Comparison of ENCODE assay signal across 14 cellular contexts in genomic region chr5:147617191-147617606, GRCh38.
A peak's percentile ranks its signal among the peaks of the same experiment; 100 is the strongest.
DNase-seq lines count a peak whose midpoint lies in the region; ATAC-seq and TF ChIP-seq lines count a peak whose summit lies in the region.
"Had no signal": no experiment of that assay in that cellular context is flagged by ENCODE, and none has a peak within 500 bp of the region (broad histone marks: within the 10 kb centered on the region; RNA-seq: fewer than 3 reads in every experiment).

No MANE protein-coding gene starts in this region.

- H3K36me3 ChIP-seq in body of pancreas (replicated peaks in 1 of 2; ENCODE audit: insufficient read depth in 1 of 2, low read depth in 2 of 2), result no peaks in the 10 kb centered on the region
- H3K36me3 ChIP-seq: HAP-1 had no signal

- ATAC-seq in body of pancreas (peak; percentile 18), HG03521 (IDR thresholded peaks at IDR 0.05; ENCODE audit: unreplicated experiment) (no peak)
- ATAC-seq: A549 had no signal

- 26 to 40% methylated on average over 4 of the region's 4 CpGs for WGBS in body of pancreas, 2 donors

- TF ChIP-seq POLR2A in body of pancreas (IDR thresholded peaks at IDR 0.05), result no peak

- no peak overlapping the region for H3K27ac ChIP-seq in body of pancreas
- H3K27ac ChIP-seq: A549 had no signal

- H3K9me3 ChIP-seq in body of pancreas, result no peaks in the 10 kb centered on the region
- H3K9me3 ChIP-seq: A549, HAP-1 had no signal

- DNase-seq in Daoy (ENCODE audit: low read depth) (peak; percentile 22), NCI-H146 (lab: John Stamatoyannopoulos, UW) (peak; percentile 50), body of pancreas (no peak), iris pigment epithelial cell (ENCODE audit: low read depth) (peak; percentile 64), NCI-H1105 (lab: John Stamatoyannopoulos, UW) (no peak), NOMO-1 treated with dmso at 0.1 percent for 144 hours (lab: John Stamatoyannopoulos, UW; ENCODE audit: unreplicated experiment) (no peak), hypothalamus (lab: John Stamatoyannopoulos, UW) (no peak)
- DNase-seq: COR-L47, NCI-H187, NCI-H2171 treated with DMSO at 0.1 percent for 48 hours, NCI-H524 had no signal

- TF ChIP-seq CTCF in body of pancreas (IDR thresholded peaks at IDR 0.05), result no peak

- no peak overlapping the region for H3K4me3 ChIP-seq in body of pancreas
- H3K4me3 ChIP-seq: A549, HAP-1 had no signal

- H3K27me3 ChIP-seq in body of pancreas, result no peaks in the 10 kb centered on the region

- no peaks in the 10 kb centered on the region for H3K4me1 ChIP-seq in body of pancreas
- H3K4me1 ChIP-seq: A549, HAP-1 had no signal

- intact Hi-C loops in body of pancreas (cut with DNase I), result no loop called here

Comparison
In these comparisons a context has a peak if more than half of its experiments do, and no peak if none do; other contexts are left out.
1. DNase-seq: peak in Daoy (single experiment), NCI-H146 (single experiment) and iris pigment epithelial cell (single experiment); none in body of pancreas (0 of 4), NCI-H1105 (single experiment), NOMO-1 treated with dmso at 0.1 percent for 144 hours (single experiment) and hypothalamus (0 of 51).